In the genomic region with DNA sequence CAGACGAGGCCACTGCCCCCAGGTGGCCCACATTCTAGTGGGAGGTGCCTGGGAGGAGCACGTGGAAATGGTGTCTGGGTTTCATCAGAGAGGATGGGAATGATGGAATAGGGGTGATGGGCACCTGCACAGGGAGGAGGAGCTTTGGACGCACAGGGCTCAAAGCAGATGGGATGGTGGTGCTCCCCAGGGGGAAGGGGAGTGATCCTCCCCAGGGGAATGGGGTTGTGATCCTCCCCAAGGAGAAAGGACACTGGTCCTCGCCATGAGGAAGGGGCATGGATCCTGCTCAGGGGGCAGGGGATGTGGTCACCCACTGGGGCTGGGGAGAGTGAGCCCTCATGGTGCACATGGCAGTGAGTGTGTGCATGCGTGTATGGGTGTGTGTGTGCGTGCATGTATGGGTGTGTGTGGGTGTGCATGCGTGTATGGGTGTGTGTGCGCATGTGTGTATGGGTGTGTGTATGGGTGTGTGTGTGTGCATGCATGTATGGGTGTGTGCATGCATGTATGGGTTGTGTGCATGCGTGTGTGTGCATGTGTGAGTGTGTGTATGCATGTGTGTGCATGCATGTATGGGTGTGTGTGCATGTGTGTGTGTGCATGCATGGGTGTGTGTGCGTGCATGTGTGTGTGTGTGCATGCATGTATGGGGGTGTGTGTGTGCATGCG, we compare ENCODE assay signal across 1 cellular context.
TF ChIP-seq lines count a peak whose summit lies in the region.

No MANE protein-coding gene starts in this region.

TF ChIP-seq in HepG2, 621 proteins besides CTCF, POLR2A, EP300 and RAD21 (continued from another document and continues in another):
- TF ChIP-seq THYN1 (CRISPR knock-in tag; IDR thresholded peaks at IDR 0.05; ENCODE audit: borderline replicate concordance, low read depth) (no peak), ZNF75D (CRISPR knock-in tag; IDR thresholded peaks at IDR 0.05; ENCODE audit: borderline replicate concordance) (no peak), TARDBP (CRISPR knock-in tag; IDR thresholded peaks at IDR 0.05) (no peak), ZNF605 (CRISPR knock-in tag; IDR thresholded peaks at IDR 0.05) (no peak), ZBTB7A (CRISPR knock-in tag; IDR thresholded peaks at IDR 0.05) (no peak), RBM22 (optimal IDR thresholded peaks at IDR 0.05; ENCODE audit: low read length) (no peak), AGO1 (IDR thresholded peaks at IDR 0.05; ENCODE audit: low read depth, low read length, poor library complexity, severe bottlenecking) (no peak), ZSCAN20 (CRISPR knock-in tag; IDR thresholded peaks at IDR 0.05; ENCODE audit: borderline replicate concordance) (no peak), ZNF451 (CRISPR knock-in tag; IDR thresholded peaks at IDR 0.05) (no peak), NBN (conservative IDR thresholded peaks at IDR 0.05) (0 out of 2 replicates have a peak, but pooled peaks have one; percentile 38), MAF1 (CRISPR knock-in tag; IDR thresholded peaks at IDR 0.05; ENCODE audit: borderline replicate concordance) (no peak), ZNF282 (IDR thresholded peaks at IDR 0.05; ENCODE audit: partially characterized antibody) (peak; percentile 28), CEBPG (CRISPR knock-in tag; IDR thresholded peaks at IDR 0.05) (no peak), ZNF841 (CRISPR knock-in tag; IDR thresholded peaks at IDR 0.05; ENCODE audit: borderline replicate concordance) (no peak), ZNF530 (CRISPR knock-in tag; IDR thresholded peaks at IDR 0.05; ENCODE audit: low read depth) (no peak), NFIC (IDR thresholded peaks at IDR 0.05; ENCODE audit: low read length) (no peak), ZNF570 (CRISPR knock-in tag; IDR thresholded peaks at IDR 0.05; ENCODE audit: borderline replicate concordance) (no peak), CHD4 (IDR thresholded peaks at IDR 0.05; ENCODE audit: borderline replicate concordance, low read length) (no peak), SP1 (IDR thresholded peaks at IDR 0.05) (peak; percentile 30; the same call in 1 of the 2 replicates), SP1 (CRISPR knock-in tag; IDR thresholded peaks at IDR 0.05) (no peak), RBFOX2 (IDR thresholded peaks at IDR 0.05; ENCODE audit: low read depth, low read length) (no peak), SP140L (CRISPR knock-in tag; IDR thresholded peaks at IDR 0.05; ENCODE audit: borderline replicate concordance) (no peak), SMYD3 (CRISPR knock-in tag; IDR thresholded peaks at IDR 0.05) (no peak), NFYC (CRISPR knock-in tag; IDR thresholded peaks at IDR 0.05) (no peak), TAF15 (IDR thresholded peaks at IDR 0.05; ENCODE audit: low read depth, low read length, poor library complexity, severe bottlenecking) (no peak), PHF5A (CRISPR knock-in tag; IDR thresholded peaks at IDR 0.05; ENCODE audit: low read depth, unreplicated experiment) (no peak), AGO2 (optimal IDR thresholded peaks at IDR 0.05; ENCODE audit: low read depth, low read length) (no peak), ZNF263 (CRISPR knock-in tag; IDR thresholded peaks at IDR 0.05) (peak; percentile 75), ZNF333 (CRISPR knock-in tag; IDR thresholded peaks at IDR 0.05; ENCODE audit: borderline replicate concordance) (no peak)
- TF ChIP-seq, protein P1, sequence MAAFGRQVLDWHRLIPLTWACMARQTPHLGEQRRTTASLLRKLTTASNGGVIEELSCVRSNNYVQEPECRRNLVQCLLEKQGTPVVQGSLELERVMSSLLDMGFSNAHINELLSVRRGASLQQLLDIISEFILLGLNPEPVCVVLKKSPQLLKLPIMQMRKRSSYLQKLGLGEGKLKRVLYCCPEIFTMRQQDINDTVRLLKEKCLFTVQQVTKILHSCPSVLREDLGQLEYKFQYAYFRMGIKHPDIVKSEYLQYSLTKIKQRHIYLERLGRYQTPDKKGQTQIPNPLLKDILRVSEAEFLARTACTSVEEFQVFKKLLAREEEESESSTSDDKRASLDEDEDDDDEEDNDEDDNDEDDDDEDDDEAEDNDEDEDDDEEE (CRISPR knock-in tag; IDR thresholded peaks at IDR 0.05), result no peak
- TF ChIP-seq, protein P2, sequence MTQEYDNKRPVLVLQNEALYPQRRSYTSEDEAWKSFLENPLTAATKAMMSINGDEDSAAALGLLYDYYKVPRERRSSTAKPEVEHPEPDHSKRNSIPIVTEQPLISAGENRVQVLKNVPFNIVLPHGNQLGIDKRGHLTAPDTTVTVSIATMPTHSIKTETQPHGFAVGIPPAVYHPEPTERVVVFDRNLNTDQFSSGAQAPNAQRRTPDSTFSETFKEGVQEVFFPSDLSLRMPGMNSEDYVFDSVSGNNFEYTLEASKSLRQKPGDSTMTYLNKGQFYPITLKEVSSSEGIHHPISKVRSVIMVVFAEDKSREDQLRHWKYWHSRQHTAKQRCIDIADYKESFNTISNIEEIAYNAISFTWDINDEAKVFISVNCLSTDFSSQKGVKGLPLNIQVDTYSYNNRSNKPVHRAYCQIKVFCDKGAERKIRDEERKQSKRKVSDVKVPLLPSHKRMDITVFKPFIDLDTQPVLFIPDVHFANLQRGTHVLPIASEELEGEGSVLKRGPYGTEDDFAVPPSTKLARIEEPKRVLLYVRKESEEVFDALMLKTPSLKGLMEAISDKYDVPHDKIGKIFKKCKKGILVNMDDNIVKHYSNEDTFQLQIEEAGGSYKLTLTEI (CRISPR knock-in tag; conservative IDR thresholded peaks at IDR 0.05), result no peak
- TF ChIP-seq, protein P3, sequence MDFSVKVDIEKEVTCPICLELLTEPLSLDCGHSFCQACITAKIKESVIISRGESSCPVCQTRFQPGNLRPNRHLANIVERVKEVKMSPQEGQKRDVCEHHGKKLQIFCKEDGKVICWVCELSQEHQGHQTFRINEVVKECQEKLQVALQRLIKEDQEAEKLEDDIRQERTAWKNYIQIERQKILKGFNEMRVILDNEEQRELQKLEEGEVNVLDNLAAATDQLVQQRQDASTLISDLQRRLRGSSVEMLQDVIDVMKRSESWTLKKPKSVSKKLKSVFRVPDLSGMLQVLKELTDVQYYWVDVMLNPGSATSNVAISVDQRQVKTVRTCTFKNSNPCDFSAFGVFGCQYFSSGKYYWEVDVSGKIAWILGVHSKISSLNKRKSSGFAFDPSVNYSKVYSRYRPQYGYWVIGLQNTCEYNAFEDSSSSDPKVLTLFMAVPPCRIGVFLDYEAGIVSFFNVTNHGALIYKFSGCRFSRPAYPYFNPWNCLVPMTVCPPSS (IDR thresholded peaks at IDR 0.05), result peak; percentile 96; the same call in 1 of the 2 replicates
- TF ChIP-seq, protein P4, sequence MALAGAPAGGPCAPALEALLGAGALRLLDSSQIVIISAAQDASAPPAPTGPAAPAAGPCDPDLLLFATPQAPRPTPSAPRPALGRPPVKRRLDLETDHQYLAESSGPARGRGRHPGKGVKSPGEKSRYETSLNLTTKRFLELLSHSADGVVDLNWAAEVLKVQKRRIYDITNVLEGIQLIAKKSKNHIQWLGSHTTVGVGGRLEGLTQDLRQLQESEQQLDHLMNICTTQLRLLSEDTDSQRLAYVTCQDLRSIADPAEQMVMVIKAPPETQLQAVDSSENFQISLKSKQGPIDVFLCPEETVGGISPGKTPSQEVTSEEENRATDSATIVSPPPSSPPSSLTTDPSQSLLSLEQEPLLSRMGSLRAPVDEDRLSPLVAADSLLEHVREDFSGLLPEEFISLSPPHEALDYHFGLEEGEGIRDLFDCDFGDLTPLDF (CRISPR knock-in tag; IDR thresholded peaks at IDR 0.05), result no peak
- TF ChIP-seq, protein P5, sequence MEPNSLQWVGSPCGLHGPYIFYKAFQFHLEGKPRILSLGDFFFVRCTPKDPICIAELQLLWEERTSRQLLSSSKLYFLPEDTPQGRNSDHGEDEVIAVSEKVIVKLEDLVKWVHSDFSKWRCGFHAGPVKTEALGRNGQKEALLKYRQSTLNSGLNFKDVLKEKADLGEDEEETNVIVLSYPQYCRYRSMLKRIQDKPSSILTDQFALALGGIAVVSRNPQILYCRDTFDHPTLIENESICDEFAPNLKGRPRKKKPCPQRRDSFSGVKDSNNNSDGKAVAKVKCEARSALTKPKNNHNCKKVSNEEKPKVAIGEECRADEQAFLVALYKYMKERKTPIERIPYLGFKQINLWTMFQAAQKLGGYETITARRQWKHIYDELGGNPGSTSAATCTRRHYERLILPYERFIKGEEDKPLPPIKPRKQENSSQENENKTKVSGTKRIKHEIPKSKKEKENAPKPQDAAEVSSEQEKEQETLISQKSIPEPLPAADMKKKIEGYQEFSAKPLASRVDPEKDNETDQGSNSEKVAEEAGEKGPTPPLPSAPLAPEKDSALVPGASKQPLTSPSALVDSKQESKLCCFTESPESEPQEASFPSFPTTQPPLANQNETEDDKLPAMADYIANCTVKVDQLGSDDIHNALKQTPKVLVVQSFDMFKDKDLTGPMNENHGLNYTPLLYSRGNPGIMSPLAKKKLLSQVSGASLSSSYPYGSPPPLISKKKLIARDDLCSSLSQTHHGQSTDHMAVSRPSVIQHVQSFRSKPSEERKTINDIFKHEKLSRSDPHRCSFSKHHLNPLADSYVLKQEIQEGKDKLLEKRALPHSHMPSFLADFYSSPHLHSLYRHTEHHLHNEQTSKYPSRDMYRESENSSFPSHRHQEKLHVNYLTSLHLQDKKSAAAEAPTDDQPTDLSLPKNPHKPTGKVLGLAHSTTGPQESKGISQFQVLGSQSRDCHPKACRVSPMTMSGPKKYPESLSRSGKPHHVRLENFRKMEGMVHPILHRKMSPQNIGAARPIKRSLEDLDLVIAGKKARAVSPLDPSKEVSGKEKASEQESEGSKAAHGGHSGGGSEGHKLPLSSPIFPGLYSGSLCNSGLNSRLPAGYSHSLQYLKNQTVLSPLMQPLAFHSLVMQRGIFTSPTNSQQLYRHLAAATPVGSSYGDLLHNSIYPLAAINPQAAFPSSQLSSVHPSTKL (CRISPR knock-in tag; IDR thresholded peaks at IDR 0.05), result no peak
- TF ChIP-seq, protein P6, sequence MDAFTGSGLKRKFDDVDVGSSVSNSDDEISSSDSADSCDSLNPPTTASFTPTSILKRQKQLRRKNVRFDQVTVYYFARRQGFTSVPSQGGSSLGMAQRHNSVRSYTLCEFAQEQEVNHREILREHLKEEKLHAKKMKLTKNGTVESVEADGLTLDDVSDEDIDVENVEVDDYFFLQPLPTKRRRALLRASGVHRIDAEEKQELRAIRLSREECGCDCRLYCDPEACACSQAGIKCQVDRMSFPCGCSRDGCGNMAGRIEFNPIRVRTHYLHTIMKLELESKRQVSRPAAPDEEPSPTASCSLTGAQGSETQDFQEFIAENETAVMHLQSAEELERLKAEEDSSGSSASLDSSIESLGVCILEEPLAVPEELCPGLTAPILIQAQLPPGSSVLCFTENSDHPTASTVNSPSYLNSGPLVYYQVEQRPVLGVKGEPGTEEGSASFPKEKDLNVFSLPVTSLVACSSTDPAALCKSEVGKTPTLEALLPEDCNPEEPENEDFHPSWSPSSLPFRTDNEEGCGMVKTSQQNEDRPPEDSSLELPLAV (CRISPR knock-in tag; conservative IDR thresholded peaks at IDR 0.05; ENCODE audit: low read depth), result no peak
- TF ChIP-seq, protein P7, sequence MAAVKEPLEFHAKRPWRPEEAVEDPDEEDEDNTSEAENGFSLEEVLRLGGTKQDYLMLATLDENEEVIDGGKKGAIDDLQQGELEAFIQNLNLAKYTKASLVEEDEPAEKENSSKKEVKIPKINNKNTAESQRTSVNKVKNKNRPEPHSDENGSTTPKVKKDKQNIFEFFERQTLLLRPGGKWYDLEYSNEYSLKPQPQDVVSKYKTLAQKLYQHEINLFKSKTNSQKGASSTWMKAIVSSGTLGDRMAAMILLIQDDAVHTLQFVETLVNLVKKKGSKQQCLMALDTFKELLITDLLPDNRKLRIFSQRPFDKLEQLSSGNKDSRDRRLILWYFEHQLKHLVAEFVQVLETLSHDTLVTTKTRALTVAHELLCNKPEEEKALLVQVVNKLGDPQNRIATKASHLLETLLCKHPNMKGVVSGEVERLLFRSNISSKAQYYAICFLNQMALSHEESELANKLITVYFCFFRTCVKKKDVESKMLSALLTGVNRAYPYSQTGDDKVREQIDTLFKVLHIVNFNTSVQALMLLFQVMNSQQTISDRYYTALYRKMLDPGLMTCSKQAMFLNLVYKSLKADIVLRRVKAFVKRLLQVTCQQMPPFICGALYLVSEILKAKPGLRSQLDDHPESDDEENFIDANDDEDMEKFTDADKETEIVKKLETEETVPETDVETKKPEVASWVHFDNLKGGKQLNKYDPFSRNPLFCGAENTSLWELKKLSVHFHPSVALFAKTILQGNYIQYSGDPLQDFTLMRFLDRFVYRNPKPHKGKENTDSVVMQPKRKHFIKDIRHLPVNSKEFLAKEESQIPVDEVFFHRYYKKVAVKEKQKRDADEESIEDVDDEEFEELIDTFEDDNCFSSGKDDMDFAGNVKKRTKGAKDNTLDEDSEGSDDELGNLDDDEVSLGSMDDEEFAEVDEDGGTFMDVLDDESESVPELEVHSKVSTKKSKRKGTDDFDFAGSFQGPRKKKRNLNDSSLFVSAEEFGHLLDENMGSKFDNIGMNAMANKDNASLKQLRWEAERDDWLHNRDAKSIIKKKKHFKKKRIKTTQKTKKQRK (IDR thresholded peaks at IDR 0.05; ENCODE audit: low read length), result no peak
- TF ChIP-seq, protein P8, sequence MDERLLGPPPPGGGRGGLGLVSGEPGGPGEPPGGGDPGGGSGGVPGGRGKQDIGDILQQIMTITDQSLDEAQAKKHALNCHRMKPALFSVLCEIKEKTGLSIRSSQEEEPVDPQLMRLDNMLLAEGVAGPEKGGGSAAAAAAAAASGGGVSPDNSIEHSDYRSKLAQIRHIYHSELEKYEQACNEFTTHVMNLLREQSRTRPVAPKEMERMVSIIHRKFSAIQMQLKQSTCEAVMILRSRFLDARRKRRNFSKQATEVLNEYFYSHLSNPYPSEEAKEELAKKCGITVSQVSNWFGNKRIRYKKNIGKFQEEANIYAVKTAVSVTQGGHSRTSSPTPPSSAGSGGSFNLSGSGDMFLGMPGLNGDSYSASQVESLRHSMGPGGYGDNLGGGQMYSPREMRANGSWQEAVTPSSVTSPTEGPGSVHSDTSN (CRISPR knock-in tag; IDR thresholded peaks at IDR 0.05), result no peak
- TF ChIP-seq, protein P9, sequence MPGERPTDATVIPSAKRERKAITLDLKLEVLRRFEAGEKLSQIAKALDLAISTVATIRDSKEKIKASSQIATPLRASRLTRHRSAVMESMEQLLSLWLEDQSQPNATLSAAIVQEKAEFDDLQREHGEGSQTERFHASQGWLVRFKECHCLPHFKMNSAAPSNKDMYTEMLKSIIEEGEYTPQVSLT (CRISPR knock-in tag; IDR thresholded peaks at IDR 0.05; ENCODE audit: borderline replicate concordance, low read depth), result no peak
